18 cellular contexts compared by ENCODE assay signal in genomic region chr13:76331948-76332712, GRCh38.
DNase-seq lines count a peak whose midpoint lies in the region; ATAC-seq, FAIRE-seq and TF ChIP-seq lines count a peak whose summit lies in the region.
"Had no signal": no experiment of that assay in that cellular context is flagged by ENCODE, and none has a peak within 500 bp of the region (broad histone marks: within the 10 kb centered on the region; RNA-seq: fewer than 3 reads in every experiment).

No MANE protein-coding gene starts in this region.

- DNase-seq in NCI-H2171 treated with DMSO at 0.1 percent for 48 hours (lab: John Stamatoyannopoulos, UW) (peak; percentile 50), NCI-H2171 (lab: John Stamatoyannopoulos, UW) (no peak), amniotic stem cell (lab: John Stamatoyannopoulos, UW) (peak; percentile 29), smooth muscle cell of the brain vasculature (ENCODE audit: low read depth, low spot score) (peak; percentile 79), small intestine (no peak), occipital lobe (lab: John Stamatoyannopoulos, UW) (no peak)
- no peak for DNase-seq in stimulated activated CD8-positive, alpha-beta memory T cell treated with anti-CD3 and anti-CD28 coated beads, Interleukin-4, amount 100 ng/mL, for 48 hours
- DNase-seq: ACHN; activated CD8-positive, alpha-beta memory T cell treated with anti-CD3 and anti-CD28 coated beads, Interleukin-2, amount 50 U/mL, for 4 hours; cortex of kidney; H7 had no signal

- H3K27ac ChIP-seq in gastroesophageal sphincter = peak overlapping the region in 3 of 4 donors; percentile 53 to 68 (median 63)
- no peak overlapping the region for H3K27ac ChIP-seq in small intestine (ENCODE audit: low read depth in 1 of 2, low read length in 1 of 2)
- H3K27ac ChIP-seq: HL-60, parathyroid adenoma had no signal

- H3K9me3 ChIP-seq in gastroesophageal sphincter (no peaks in the 10 kb centered on the region), small intestine (ENCODE audit: control insufficient read depth, low read depth) (no peaks in the 10 kb centered on the region)
- H3K9me3 ChIP-seq: thoracic aorta had no signal

- no peaks in the 10 kb centered on the region for H3K36me3 ChIP-seq in gastroesophageal sphincter
- no peaks in the 10 kb centered on the region for H3K36me3 ChIP-seq in small intestine (ENCODE audit: control insufficient read depth in 2 of 2, insufficient read depth in 2 of 2, low read length in 2 of 2)
- H3K36me3 ChIP-seq: thoracic aorta had no signal

- TF ChIP-seq CTCF in gastroesophageal sphincter (IDR thresholded peaks at IDR 0.05) = no peak

- no peak for TF ChIP-seq POLR2A in gastroesophageal sphincter (IDR thresholded peaks at IDR 0.05)

- no peaks in the 10 kb centered on the region for H3K27me3 ChIP-seq in gastroesophageal sphincter
- no peaks in the 10 kb centered on the region for H3K27me3 ChIP-seq in small intestine (ENCODE audit: control insufficient read depth in 2 of 2, insufficient read depth in 2 of 2, low read length in 2 of 2)

- 0 to 36% methylated on average over 1 of the region's 1 CpG for WGBS in gastroesophageal sphincter (ENCODE audit: low coverage in 1 of 2), 2 donors
- 23 to 30% (median 28%) methylated on average over 1 of the region's 1 CpG for WGBS in small intestine, 3 donors

- no peak overlapping the region for H3K4me3 ChIP-seq in gastroesophageal sphincter
- no peak overlapping the region for H3K4me3 ChIP-seq in small intestine (ENCODE audit: low read depth in 1 of 2, low read length in 2 of 2)
- H3K4me3 ChIP-seq: thoracic aorta had no signal

- no peak for FAIRE-seq in small intestine (lab: Jason Lieb, UNC)

- no peak for ATAC-seq in gastroesophageal sphincter
- ATAC-seq: activated naive CD4-positive, alpha-beta T cell treated with anti-CD3 and anti-CD28 coated beads, Interleukin-2, amount 50 U/mL, for 72 hours; esophagus mucosa; Panc1 had no signal

- H3K4me1 ChIP-seq in gastroesophageal sphincter = peaks cover 7 to 61% (median 12%) of the 10 kb centered on the region in 3 donors
- H3K4me1 ChIP-seq in small intestine (ENCODE audit: control insufficient read depth in 2 of 2, insufficient read depth in 1 of 2, low read depth in 1 of 2, low read length in 1 of 2) = no peaks in the 10 kb centered on the region
- H3K4me1 ChIP-seq: parathyroid adenoma had no signal

- no peak for TF ChIP-seq EP300 in gastroesophageal sphincter (IDR thresholded peaks at IDR 0.05)

Comparison
In these comparisons a context has a peak if more than half of its experiments do, and no peak if none do; other contexts are left out.
1. DNase-seq: peak in NCI-H2171 treated with DMSO at 0.1 percent for 48 hours (single experiment), amniotic stem cell (single experiment) and smooth muscle cell of the brain vasculature (single experiment); none in NCI-H2171 (single experiment), stimulated activated CD8-positive, alpha-beta memory T cell treated with anti-CD3 and anti-CD28 coated beads, Interleukin-4, amount 100 ng/mL, for 48 hours (single experiment), small intestine (single experiment) and occipital lobe (single experiment).
2. H3K27ac ChIP-seq: peak in gastroesophageal sphincter (3 of 4); none in small intestine (0 of 2).